ENCODE assay signal across 17 cellular contexts in the genomic region with DNA sequence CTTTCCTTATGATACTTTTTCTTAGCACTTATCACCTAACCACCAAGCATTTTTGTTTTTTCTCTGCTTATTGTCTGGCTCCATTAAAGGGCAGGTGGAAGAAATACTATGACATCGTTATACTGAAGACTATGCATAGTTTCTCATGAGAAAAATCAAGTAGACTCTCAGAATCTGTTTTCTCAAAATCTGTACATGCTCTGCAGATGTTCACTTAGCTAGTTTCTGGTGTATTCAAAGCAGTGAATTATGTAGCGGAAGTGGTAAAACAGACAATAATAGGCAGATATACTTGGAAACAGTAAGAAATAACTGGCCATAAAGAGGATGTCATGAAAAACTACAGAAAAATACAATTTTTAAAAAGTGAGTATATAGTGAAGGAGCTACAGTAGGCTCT.
DNase-seq lines count a peak whose midpoint lies in the region; ATAC-seq and TF ChIP-seq lines count a peak whose summit lies in the region.
"Had no signal": no experiment of that assay in that cellular context is flagged by ENCODE, and none has a peak within 500 bp of the region (broad histone marks: within the 10 kb centered on the region; RNA-seq: fewer than 3 reads in every experiment).

No MANE protein-coding gene starts in this region.

- no peaks in the 10 kb centered on the region for H4K20me1 ChIP-seq in OCI-LY1 (ENCODE audit: insufficient read depth, low read length)

- peaks cover 3% of the 10 kb centered on the region for H3K36me3 Mint-ChIP-seq in activated naive CD4-positive, alpha-beta T cell treated with anti-CD3 and anti-CD28 coated beads, Interleukin-2, amount 50 U/mL, for 24 hours
- H3K36me3 Mint-ChIP-seq in memory B cell, result peaks cover 15% of the 10 kb centered on the region

- H3K4me3 ChIP-seq in OCI-LY1 (ENCODE audit: low read depth, low read length, poor library complexity, severe bottlenecking) (peak overlapping the region; percentile 28), thoracic aorta (peak overlapping the region; percentile 50)
- H3K4me3 ChIP-seq: vagina had no signal

- no peak overlapping the region for H3K4me3 Mint-ChIP-seq in activated naive CD4-positive, alpha-beta T cell treated with anti-CD3 and anti-CD28 coated beads, Interleukin-2, amount 50 U/mL, for 24 hours
- no peak overlapping the region for H3K4me3 Mint-ChIP-seq in memory B cell
- H3K4me3 Mint-ChIP-seq: H9 had no signal

- TF ChIP-seq CTCF in OCI-LY1 (IDR thresholded peaks at IDR 0.05; ENCODE audit: low read length) (no peak), thoracic aorta (IDR thresholded peaks at IDR 0.05) (no peak)

- intact Hi-C loops in left colon (cut with DNase I, micrococcal nuclease), result no loop called here

- H3K27me3 ChIP-seq in OCI-LY1 (ENCODE audit: insufficient read depth, low read length), result no peaks in the 10 kb centered on the region
- no peaks in the 10 kb centered on the region for H3K27me3 ChIP-seq in thoracic aorta (replicated peaks; ENCODE audit: insufficient read depth)
- H3K27me3 ChIP-seq: ascending aorta, vagina had no signal

- no peaks in the 10 kb centered on the region for H3F3A ChIP-seq in OCI-LY1 (ENCODE audit: insufficient read depth, low read length)

- H3K4me2 ChIP-seq in OCI-LY1 (ENCODE audit: low read length), result peak overlapping the region; percentile 49

- no peaks in the 10 kb centered on the region for H3K79me2 ChIP-seq in OCI-LY1 (ENCODE audit: insufficient read depth, low read length)

- H3K4me1 Mint-ChIP-seq in activated naive CD4-positive, alpha-beta T cell treated with anti-CD3 and anti-CD28 coated beads, Interleukin-2, amount 50 U/mL, for 24 hours, result peaks cover 60% of the 10 kb centered on the region
- peaks cover 19% of the 10 kb centered on the region for H3K4me1 Mint-ChIP-seq in memory B cell

- H3K36me3 ChIP-seq in OCI-LY1 (ENCODE audit: insufficient read depth, low read length), result peaks cover 18% of the 10 kb centered on the region; the same call in 1 of the 2 replicates
- H3K36me3 ChIP-seq in thoracic aorta, result no peaks in the 10 kb centered on the region
- H3K36me3 ChIP-seq: vagina had no signal

- H3K4me1 ChIP-seq in OCI-LY1 (ENCODE audit: insufficient read depth, low read length, severe bottlenecking) (peaks cover 60% of the 10 kb centered on the region), thoracic aorta (ENCODE audit: control insufficient read depth in 1 of 2, low read depth in 2 of 2) (peaks cover 0 to 31% of the 10 kb centered on the region in 2 donors)
- H3K4me1 ChIP-seq: Caco-2 had no signal

- no peak for ATAC-seq in memory B cell (ENCODE audit: low read depth)
- ATAC-seq in thoracic aorta (ENCODE audit: insufficient number of reproducible peaks, low FRiP score, low read depth), result no peak
- no peak for ATAC-seq in left colon
- no peak for ATAC-seq in GM19023 (IDR thresholded peaks at IDR 0.05; ENCODE audit: unreplicated experiment)

- H3K27ac Mint-ChIP-seq in activated naive CD4-positive, alpha-beta T cell treated with anti-CD3 and anti-CD28 coated beads, Interleukin-2, amount 50 U/mL, for 24 hours, result peak overlapping the region; percentile 90
- H3K27ac Mint-ChIP-seq in memory B cell, result peak overlapping the region; percentile 66
- H3K27ac Mint-ChIP-seq: progenitor cell of endocrine pancreas had no signal

- H3K27me3 Mint-ChIP-seq in activated naive CD4-positive, alpha-beta T cell treated with anti-CD3 and anti-CD28 coated beads, Interleukin-2, amount 50 U/mL, for 24 hours, result no peaks in the 10 kb centered on the region
- H3K27me3 Mint-ChIP-seq in memory B cell, result no peaks in the 10 kb centered on the region
- H3K27me3 Mint-ChIP-seq: progenitor cell of endocrine pancreas had no signal

- H3K9ac ChIP-seq in OCI-LY1 (ENCODE audit: low read length), result peak overlapping the region; percentile 42; the same call in 1 of the 2 replicates

- no peaks in the 10 kb centered on the region for H3K9me3 ChIP-seq in OCI-LY1 (ENCODE audit: low read length)
- no peaks in the 10 kb centered on the region for H3K9me3 ChIP-seq in thoracic aorta
- H3K9me3 ChIP-seq: ascending aorta, Caco-2, vagina had no signal

- no peaks in the 10 kb centered on the region for H3K9me3 Mint-ChIP-seq in activated naive CD4-positive, alpha-beta T cell treated with anti-CD3 and anti-CD28 coated beads, Interleukin-2, amount 50 U/mL, for 24 hours
- no peaks in the 10 kb centered on the region for H3K9me3 Mint-ChIP-seq in memory B cell
- H3K9me3 Mint-ChIP-seq: H9 had no signal

- H3K9me2 ChIP-seq in OCI-LY1 (ENCODE audit: low read depth, low read length), result no peaks in the 10 kb centered on the region

- DNase-seq in activated naive CD4-positive, alpha-beta T cell (lab: John Stamatoyannopoulos, UW), result no peak
- DNase-seq in memory B cell (ENCODE audit: low spot score in 2 of 2) (no peak), thoracic aorta (ENCODE audit: low spot score) (no peak), NCI-H1436 treated with DMSO at 0.1 percent for 48 hours (lab: John Stamatoyannopoulos, UW) (no peak), left colon (no peak)
- DNase-seq: activated CD4-positive, alpha-beta T cell treated with anti-CD3 and anti-CD28 coated beads, Interleukin-2, amount 50 U/mL, for 1 hour; activated T-cell treated with anti-CD3 and anti-CD28 coated beads, Interleukin-2, amount 50 U/mL, for 1 hour; Caco-2; H9; NCI-H187 treated with DMSO at 0.1 percent for 48 hours; stimulated activated naive CD4-positive, alpha-beta T cell treated with Interleukin-2 at 50 U/mL for 16 hours had no signal

- H3K27ac ChIP-seq in OCI-LY1 (ENCODE audit: low read depth, low read length, poor library complexity, severe bottlenecking), result peak overlapping the region; percentile 78
- peak overlapping the region in 1 of 2 donors; percentile 3 for H3K27ac ChIP-seq in thoracic aorta
- H3K27ac ChIP-seq: ascending aorta, vagina had no signal

- no peak overlapping the region for H2AFZ ChIP-seq in OCI-LY1 (ENCODE audit: low read length)
